ENCODE assay signal across 8 cellular contexts in genomic region chr17:59789849-59790248, GRCh38.
DNase-seq lines count a peak whose midpoint lies in the region; ATAC-seq and TF ChIP-seq lines count a peak whose summit lies in the region.
"Not testable (repeated sequence)": the region's sequence is repeated elsewhere in the genome, so short reads cannot be mapped to it uniquely, and the experiment has no call there.

No MANE protein-coding gene starts in this region.

- TF ChIP-seq CTCF in RWPE2 (IDR thresholded peaks at IDR 0.05; ENCODE audit: poor library complexity, severe bottlenecking); natural killer cell (IDR thresholded peaks at IDR 0.05); smooth muscle cell (IDR thresholded peaks at IDR 0.05; ENCODE audit: borderline replicate concordance, insufficient read depth, poor library complexity, severe bottlenecking); transverse colon (IDR thresholded peaks at IDR 0.05): not testable (repeated sequence)

- not testable (repeated sequence) for TF ChIP-seq EP300 in transverse colon (IDR thresholded peaks at IDR 0.05; ENCODE audit: low read depth)

- not testable (repeated sequence) for H3K4me3 Mint-ChIP-seq in CD8-positive, alpha-beta memory T cell; activated CD8-positive, alpha-beta memory T cell treated with anti-CD3 and anti-CD28 coated beads, Interleukin-2, amount 10 ng/mL, durations not matched to agents 7 days and 5 days; activated naive CD8-positive, alpha-beta T cell treated with anti-CD3 and anti-CD28 coated beads, Interleukin-2, amount 10 ng/mL, durations not matched to agents 7 days and 5 days; effector memory CD8-positive, alpha-beta T cell; natural killer cell

- H3K27ac ChIP-seq in CD8-positive, alpha-beta memory T cell (ENCODE audit: low read depth, low read length), result not testable (repeated sequence)
- peak overlapping the region; percentile 56 for H3K27ac ChIP-seq in RWPE2 (ENCODE audit: poor library complexity, severe bottlenecking)
- H3K27ac ChIP-seq in smooth muscle cell (ENCODE audit: low read depth), result peak overlapping the region; percentile 39
- H3K27ac ChIP-seq in transverse colon, result peak overlapping the region in 3 of 4 donors; percentile 33 to 68 (median 65)

- H3K4me2 ChIP-seq in smooth muscle cell, result not testable (repeated sequence)

- POLR2A ChIA-PET in CD8-positive, alpha-beta memory T cell (lab: Charles Lee), result interaction anchor here (0.7 kb wide), 1 partner anchor 1788 kb away, joined by 6 read pairs; no protein-coding TSS in a partner anchor
- POLR2A ChIA-PET in activated naive CD8-positive, alpha-beta T cell treated with anti-CD3 and anti-CD28 coated beads, Interleukin-2, amount 10 ng/mL, durations not matched to agents 7 days and 5 days (lab: Charles Lee), result interaction anchor here (0.7 to 8.6 kb wide), 3 partner anchors 39 to 56 kb away, joined by 7 to 102 read pairs (median 8); no protein-coding TSS in a partner anchor

- WGBS in smooth muscle cell (ENCODE audit: low lambda C conversion rate), result 95% methylated on average over 8 of the region's 8 CpGs
- 90 to 95% methylated on average over 7 to 8 of the region's 8 CpGs for whole genome bisulfite sequencing in transverse colon (ENCODE audit: low coverage in 1 of 2), 2 donors

- peaks cover 30% of the 10 kb centered on the region for H3F3A ChIP-seq in smooth muscle cell (ENCODE audit: low read depth)

- TF ChIP-seq POLR2A in transverse colon (IDR thresholded peaks at IDR 0.05), result not testable (repeated sequence)

- H3K4me1 ChIP-seq in CD8-positive, alpha-beta memory T cell (ENCODE audit: insufficient read depth, low read length), result peaks cover 30% of the 10 kb centered on the region
- H3K4me1 ChIP-seq in RWPE2 (ENCODE audit: insufficient read depth, poor library complexity, severe bottlenecking), result peaks cover 30% of the 10 kb centered on the region
- peaks cover 26% of the 10 kb centered on the region for H3K4me1 ChIP-seq in smooth muscle cell (ENCODE audit: low read depth)
- H3K4me1 ChIP-seq in transverse colon, result peaks cover 19 to 40% (median 31%) of the 10 kb centered on the region in 4 donors

- not testable (repeated sequence) for H3K27me3 Mint-ChIP-seq in CD8-positive, alpha-beta memory T cell; activated CD8-positive, alpha-beta memory T cell treated with anti-CD3 and anti-CD28 coated beads, Interleukin-2, amount 10 ng/mL, durations not matched to agents 7 days and 5 days; activated naive CD8-positive, alpha-beta T cell treated with anti-CD3 and anti-CD28 coated beads, Interleukin-2, amount 10 ng/mL, durations not matched to agents 7 days and 5 days; effector memory CD8-positive, alpha-beta T cell; natural killer cell (ENCODE audit: low read depth in 2 of 2)

- not testable (repeated sequence) for H3K9me3 Mint-ChIP-seq in CD8-positive, alpha-beta memory T cell; activated CD8-positive, alpha-beta memory T cell treated with anti-CD3 and anti-CD28 coated beads, Interleukin-2, amount 10 ng/mL, durations not matched to agents 7 days and 5 days (ENCODE audit: low read depth); activated naive CD8-positive, alpha-beta T cell treated with anti-CD3 and anti-CD28 coated beads, Interleukin-2, amount 10 ng/mL, durations not matched to agents 7 days and 5 days; effector memory CD8-positive, alpha-beta T cell; natural killer cell

- peaks cover 21 to 32% (median 31%) of the 10 kb centered on the region in 3 donors for H3K4me1 Mint-ChIP-seq in CD8-positive, alpha-beta memory T cell
- H3K4me1 Mint-ChIP-seq in activated CD8-positive, alpha-beta memory T cell treated with anti-CD3 and anti-CD28 coated beads, Interleukin-2, amount 10 ng/mL, durations not matched to agents 7 days and 5 days, result peaks cover 48% of the 10 kb centered on the region
- peaks cover 28% of the 10 kb centered on the region for H3K4me1 Mint-ChIP-seq in activated naive CD8-positive, alpha-beta T cell treated with anti-CD3 and anti-CD28 coated beads, Interleukin-2, amount 10 ng/mL, durations not matched to agents 7 days and 5 days
- H3K4me1 Mint-ChIP-seq in effector memory CD8-positive, alpha-beta T cell (ENCODE audit: low read depth in 2 of 2), result peaks cover 6 to 13% of the 10 kb centered on the region in 2 donors
- peaks cover 15% of the 10 kb centered on the region in 2 donors for H3K4me1 Mint-ChIP-seq in natural killer cell

- H3K27me3 ChIP-seq in CD8-positive, alpha-beta memory T cell (ENCODE audit: insufficient read depth, low read length, poor library complexity, severe bottlenecking); RWPE2 (ENCODE audit: insufficient read depth, poor library complexity, severe bottlenecking); smooth muscle cell (ENCODE audit: low read depth); transverse colon: not testable (repeated sequence)

- intact Hi-C loops in natural killer cell (cut with micrococcal nuclease), result loop anchor here (10.0 kb wide), 1 partner anchor 605 kb away; the partner anchor contains the start of gene USP32
- intact Hi-C loops in transverse colon (cut with DNase I; ENCODE audit: low total_unique reads), result not testable (repeated sequence)

- not testable (repeated sequence) for ATAC-seq in RWPE2 (ENCODE audit: low read depth); activated CD8-positive, alpha-beta memory T cell treated with anti-CD3 and anti-CD28 coated beads, Interleukin-2, amount 10 ng/mL, durations not matched to agents 7 days and 5 days; activated naive CD8-positive, alpha-beta T cell treated with anti-CD3 and anti-CD28 coated beads, Interleukin-2, amount 10 ng/mL, durations not matched to agents 7 days and 5 days (ENCODE audit: low read depth); effector memory CD8-positive, alpha-beta T cell (replicated peaks); natural killer cell

- H3K79me2 ChIP-seq in smooth muscle cell (ENCODE audit: low read depth), result peaks cover 42% of the 10 kb centered on the region

- CTCF ChIA-PET in CD8-positive, alpha-beta memory T cell (lab: Charles Lee), result not testable (repeated sequence)
- CTCF ChIA-PET in activated CD8-positive, alpha-beta memory T cell treated with anti-CD3 and anti-CD28 coated beads, Interleukin-2, amount 10 ng/mL, durations not matched to agents 7 days and 5 days (lab: Charles Lee), result interaction anchor here (0.7 to 2.9 kb wide), 2 partner anchors 29 to 176 kb away, joined by 3 to 11 read pairs; no protein-coding TSS in a partner anchor

- not testable (repeated sequence) for DNase-seq in CD8-positive, alpha-beta memory T cell; RWPE2 (ENCODE audit: low spot score); activated CD8-positive, alpha-beta memory T cell treated with anti-CD3 and anti-CD28 coated beads, Interleukin-2, amount 10 ng/mL, durations not matched to agents 7 days and 5 days; activated naive CD8-positive, alpha-beta T cell treated with anti-CD3 and anti-CD28 coated beads, Interleukin-2, amount 10 ng/mL, durations not matched to agents 7 days and 5 days; effector memory CD8-positive, alpha-beta T cell; natural killer cell; smooth muscle cell (lab: John Stamatoyannopoulos, UW; ENCODE audit: unreplicated experiment); transverse colon

- not testable (repeated sequence) for H3K9me3 ChIP-seq in CD8-positive, alpha-beta memory T cell (ENCODE audit: low read length); RWPE2 (ENCODE audit: severe bottlenecking); smooth muscle cell (replicated peaks; ENCODE audit: low read depth); transverse colon

- H3K36me3 ChIP-seq in CD8-positive, alpha-beta memory T cell (ENCODE audit: insufficient read depth, low read length); RWPE2 (ENCODE audit: low read depth); smooth muscle cell (ENCODE audit: low read depth); transverse colon: not testable (repeated sequence)

- peak overlapping the region in 5 of 8 donors; percentile 17 to 81 (median 41) for H3K27ac Mint-ChIP-seq in CD8-positive, alpha-beta memory T cell
- H3K27ac Mint-ChIP-seq in activated CD8-positive, alpha-beta memory T cell treated with anti-CD3 and anti-CD28 coated beads, Interleukin-2, amount 10 ng/mL, durations not matched to agents 7 days and 5 days, result peak overlapping the region; percentile 71
- peak overlapping the region; percentile 45 for H3K27ac Mint-ChIP-seq in activated naive CD8-positive, alpha-beta T cell treated with anti-CD3 and anti-CD28 coated beads, Interleukin-2, amount 10 ng/mL, durations not matched to agents 7 days and 5 days
- peak overlapping the region; percentile 12 to 67 for H3K27ac Mint-ChIP-seq in effector memory CD8-positive, alpha-beta T cell
- peak overlapping the region; percentile 37 to 56 for H3K27ac Mint-ChIP-seq in natural killer cell

- H3K36me3 Mint-ChIP-seq in CD8-positive, alpha-beta memory T cell, result peaks cover 5 to 16% (median 6%) of the 10 kb centered on the region in 3 donors
- H3K36me3 Mint-ChIP-seq in activated CD8-positive, alpha-beta memory T cell treated with anti-CD3 and anti-CD28 coated beads, Interleukin-2, amount 10 ng/mL, durations not matched to agents 7 days and 5 days, result peaks cover 23% of the 10 kb centered on the region
- H3K36me3 Mint-ChIP-seq in activated naive CD8-positive, alpha-beta T cell treated with anti-CD3 and anti-CD28 coated beads, Interleukin-2, amount 10 ng/mL, durations not matched to agents 7 days and 5 days, result peaks cover 16% of the 10 kb centered on the region
- peaks cover 12% of the 10 kb centered on the region for H3K36me3 Mint-ChIP-seq in effector memory CD8-positive, alpha-beta T cell (ENCODE audit: insufficient read depth)
- not testable (repeated sequence) for H3K36me3 Mint-ChIP-seq in natural killer cell

- in situ Hi-C loops in transverse colon (cut with MboI; ENCODE audit: low pct_ligation_motif_present in 1 of 4, low pct_unique_long_range_greater_than_20kb in 1 of 4, low sequenced_read_pairs in 3 of 4), result not testable (repeated sequence)

- not testable (repeated sequence) for H3K9ac ChIP-seq in smooth muscle cell (ENCODE audit: low read depth)

- H4K20me1 ChIP-seq in smooth muscle cell (ENCODE audit: low read depth), result not testable (repeated sequence)

- H2AFZ ChIP-seq in smooth muscle cell (ENCODE audit: low read depth), result not testable (repeated sequence)

- H3K4me3 ChIP-seq in CD8-positive, alpha-beta memory T cell (ENCODE audit: low read length); RWPE2 (ENCODE audit: severe bottlenecking); smooth muscle cell; transverse colon: not testable (repeated sequence)
